ENCODE assay signal across 8 cellular contexts in genomic region chr11:57657290-57658022, GRCh38. TPM values are rescaled to one million over a fixed set of nuclear protein-coding genes. Genes with fewer than 3 reads are reported as not detected.
DNase-seq lines count a peak whose midpoint lies in the region; TF ChIP-seq lines count a peak whose summit lies in the region.

CLP1 (plus strand) TSS chr11:57657762; CDS start chr11:57659477, 1,715 bp downstream.

- H4K20me1 ChIP-seq in MM.1S (ENCODE audit: insufficient read depth, low read length) = no peaks in the 10 kb centered on the region

- H3F3A ChIP-seq in MM.1S (ENCODE audit: insufficient read depth, low read length) = no peaks in the 10 kb centered on the region

- TF ChIP-seq CTCF in MM.1S (IDR thresholded peaks at IDR 0.05; ENCODE audit: low read length) (no peak), fibroblast of villous mesenchyme (IDR thresholded peaks at IDR 0.05; ENCODE audit: insufficient read depth, low read depth, low read length) (no peak), neural crest cell (conservative IDR thresholded peaks at IDR 0.05) (no peak)

- H3K9me3 ChIP-seq in ES-I3 (ENCODE audit: control insufficient read depth, insufficient read depth, low read length) (no peaks in the 10 kb centered on the region), HAP-1 (no peaks in the 10 kb centered on the region), MM.1S (replicated peaks; ENCODE audit: insufficient read depth, low read length) (no peaks in the 10 kb centered on the region), stomach smooth muscle (ENCODE audit: control insufficient read depth in 2 of 2, low read length in 2 of 2) (no peaks in the 10 kb centered on the region)

- H3K4me3 Mint-ChIP-seq in neural crest cell = peak within 1 kb of the TSS; percentile 96

- no peaks in the 10 kb centered on the region for H3K9me2 ChIP-seq in MM.1S (replicated peaks; ENCODE audit: insufficient read depth, low read length)

- peaks cover 10% of the 10 kb centered on the region for H3K27me3 Mint-ChIP-seq in neural crest cell (ENCODE audit: low read depth)

- H3K27ac ChIP-seq in MM.1S (ENCODE audit: low read length) (peak within 1 kb of the TSS; percentile 28; the same call in 1 of the 2 replicates), stomach smooth muscle (ENCODE audit: low read length) (peak within 1 kb of the TSS; percentile 84)

- DNase-seq in HAP-1 (ENCODE audit: low spot score in 2 of 2) = peak; percentile 97 to 99
- DNase-seq in MM.1S = peak; percentile 99
- DNase-seq in SIG-M5 (lab: John Stamatoyannopoulos, UW) = peak; percentile 69
- peak; percentile 88 for DNase-seq in activated gamma-delta T cell (lab: John Stamatoyannopoulos, UW)
- DNase-seq in fibroblast of villous mesenchyme (ENCODE audit: low read depth) = peak; percentile 99
- DNase-seq in neural crest cell (ENCODE audit: low read depth, low spot score) = peak; percentile 97

- H3K4me3 ChIP-seq in HAP-1 (peak within 1 kb of the TSS; percentile 57), MM.1S (ENCODE audit: low read length) (peak within 1 kb of the TSS; percentile 79), fibroblast of villous mesenchyme (ENCODE audit: low read depth, low read length) (peak within 1 kb of the TSS; percentile 87), stomach smooth muscle (ENCODE audit: low read length in 2 of 2) (peak within 1 kb of the TSS; percentile 70 to 92)

- H3K27ac Mint-ChIP-seq in neural crest cell (ENCODE audit: unreplicated experiment) = peak within 1 kb of the TSS; percentile 92

- H3K4me2 ChIP-seq in MM.1S (ENCODE audit: low read depth, low read length) = peak within 1 kb of the TSS; percentile 90

- in situ Hi-C loops in HAP-1 (cut with MboI; ENCODE audit: low sequenced_read_pairs) = no loop called here

- H3K36me3 ChIP-seq in ES-I3 (ENCODE audit: insufficient read depth, low read length) (peaks cover 7% of the 10 kb centered on the region; the same call in 1 of the 2 replicates), HAP-1 (replicated peaks) (peaks cover 22% of the 10 kb centered on the region), MM.1S (replicated peaks; ENCODE audit: insufficient read depth, low read length) (no peaks in the 10 kb centered on the region), stomach smooth muscle (ENCODE audit: control insufficient read depth in 2 of 2, insufficient read depth in 2 of 2, low read length in 2 of 2) (peaks cover 23 to 27% of the 10 kb centered on the region in 2 donors)

- H3K27me3 ChIP-seq in HAP-1 (ENCODE audit: low read depth) (no peaks in the 10 kb centered on the region), MM.1S (replicated peaks; ENCODE audit: insufficient read depth, low read length) (no peaks in the 10 kb centered on the region), stomach smooth muscle (ENCODE audit: control insufficient read depth in 1 of 2, insufficient read depth in 2 of 2, low read length in 2 of 2) (no peaks in the 10 kb centered on the region)

- H3K4me1 ChIP-seq in ES-I3 (ENCODE audit: insufficient read depth, low read length) (peaks cover 11% of the 10 kb centered on the region; the same call in 1 of the 2 replicates), HAP-1 (peaks cover 14% of the 10 kb centered on the region), MM.1S (ENCODE audit: low read length) (peaks cover 7% of the 10 kb centered on the region), stomach smooth muscle (ENCODE audit: control insufficient read depth, insufficient read depth, low read length) (peaks cover 9% of the 10 kb centered on the region)

- no peaks in the 10 kb centered on the region for H3K9me3 Mint-ChIP-seq in neural crest cell

- peaks cover 27% of the 10 kb centered on the region for H3K4me1 Mint-ChIP-seq in neural crest cell

- H3K9ac ChIP-seq in ES-I3 (ENCODE audit: low read depth, low read length) (peak within 1 kb of the TSS; percentile 96), MM.1S (ENCODE audit: low read length) (peak within 1 kb of the TSS; percentile 60), stomach smooth muscle (ENCODE audit: low read length in 2 of 2) (peak within 1 kb of the TSS; percentile 83 to 91)

- H2AFZ ChIP-seq in MM.1S (ENCODE audit: low read length) = peak within 1 kb of the TSS; percentile 56

- H3K36me3 Mint-ChIP-seq in neural crest cell (ENCODE audit: low read depth) = peaks cover 5% of the 10 kb centered on the region

- H3K79me2 ChIP-seq in MM.1S (ENCODE audit: low read length) = peaks cover 37% of the 10 kb centered on the region

RNA-seq across cellular contexts. Expression of gene CLP1, which starts in this region (rescaled TPM):
- total RNA-seq in fibroblast of villous mesenchyme (16.4 and 19.0 TPM in 2 replicates), neural crest cell (23.8 and 25.7 TPM in 2 replicates)

Comparison
In these comparisons a context has a peak if more than half of its experiments do, and no peak if none do; other contexts are left out.
1. Peak in every context shown above with its lines: DNase-seq, H3K4me3 ChIP-seq and H3K27ac ChIP-seq.